1 cellular context compared by ENCODE assay signal in genomic region chr5:173758675-173759074, GRCh38.
TF ChIP-seq lines count a peak whose summit lies in the region.

No MANE protein-coding gene starts in this region.

TF ChIP-seq in K562, 482 proteins besides CTCF, POLR2A, EP300 and RAD21 (continued from another document):
- TF ChIP-seq ZNF316 (IDR thresholded peaks at IDR 0.05) = peak; percentile 92
- TF ChIP-seq HMGN3 (IDR thresholded peaks at IDR 0.05; ENCODE audit: borderline replicate concordance, extremely low read depth, insufficient read length, low read depth, low read length) = no peak
